In genomic region chr12:9319044-9319841, GRCh38 we compare ENCODE assay signal across 1 cellular context.
TF ChIP-seq lines count a peak whose summit lies in the region.

No MANE protein-coding gene starts in this region.

TF ChIP-seq in GM23338, 12 proteins besides CTCF, POLR2A, EP300 and RAD21 (continued from another document):
- TF ChIP-seq REST (IDR thresholded peaks at IDR 0.05; ENCODE audit: unreplicated experiment) (no peak), ZNF331 (CRISPR knock-in tag; IDR thresholded peaks at IDR 0.05; ENCODE audit: low read depth) (no peak), STAT1 (IDR thresholded peaks at IDR 0.05; ENCODE audit: unreplicated experiment) (no peak), EZH2 (IDR thresholded peaks at IDR 0.05; ENCODE audit: low read depth, unreplicated experiment) (no peak), EZH2phosphoT487 (IDR thresholded peaks at IDR 0.05; ENCODE audit: unreplicated experiment) (no peak)
